Comparison of ENCODE assay signal across 14 cellular contexts in genomic region chr10:79166741-79167140, GRCh38.
DNase-seq lines count a peak whose midpoint lies in the region; ATAC-seq and TF ChIP-seq lines count a peak whose summit lies in the region.
"Had no signal": no experiment of that assay in that cellular context is flagged by ENCODE, and none has a peak within 500 bp of the region (broad histone marks: within the 10 kb centered on the region; RNA-seq: fewer than 3 reads in every experiment).

No MANE protein-coding gene starts in this region.

- TF ChIP-seq CTCF in RWPE1 (conservative IDR thresholded peaks at IDR 0.05; ENCODE audit: low read depth) (no peak), gastrocnemius medialis (IDR thresholded peaks at IDR 0.05 in 4 of 5, conservative IDR thresholded peaks at IDR 0.05 in 1 of 5) (no peak), foreskin keratinocyte (conservative IDR thresholded peaks at IDR 0.05) (no peak)

- in situ Hi-C loops in gastrocnemius medialis (cut with MboI; ENCODE audit: low sequenced_read_pairs in 4 of 4), result no loop called here

- no peak overlapping the region for H3K4me3 ChIP-seq in gastrocnemius medialis

- CTCF ChIA-PET in RWPE1 (lab: Yijun Ruan, JAX), result interaction anchor here (0.6 kb wide), 1 partner anchor 1566 kb away, joined by 3 read pairs; no protein-coding TSS in a partner anchor

- no peaks in the 10 kb centered on the region for H3K27me3 ChIP-seq in gastrocnemius medialis
- no peaks in the 10 kb centered on the region for H3K27me3 ChIP-seq in foreskin keratinocyte
- H3K27me3 ChIP-seq: BE2C had no signal

- TF ChIP-seq POLR2A in gastrocnemius medialis (IDR thresholded peaks at IDR 0.05), result no peak

- DNase-seq in RWPE1 (ENCODE audit: low spot score) (no peak), cerebellum (ENCODE audit: low spot score) (peak; percentile 83), left ventricle myocardium superior (peak; percentile 77), gastrocnemius medialis (no peak), foreskin keratinocyte (no peak), NCI-H345 (lab: John Stamatoyannopoulos, UW) (no peak), NCI-H1694 treated with DMSO at 0.1 percent for 48 hours (lab: John Stamatoyannopoulos, UW) (no peak)
- no peak for DNase-seq in central memory CD4-positive, alpha-beta T cell
- DNase-seq: BE2C; CD8-positive, alpha-beta memory T cell; NCI-H1417 treated with DMSO at 0.1 percent for 48 hours; NCI-H526; OCI-M1; SK-N-SH had no signal

- intact Hi-C loops in left ventricle myocardium superior (cut with micrococcal nuclease) (no loop called here), gastrocnemius medialis (cut with DNase I; ENCODE audit: low total_unique reads) (loop anchor here (2.0 kb wide), 1 partner anchor 28 kb away; no protein-coding TSS in a partner anchor)

- no peaks in the 10 kb centered on the region for H3K9me3 ChIP-seq in gastrocnemius medialis
- H3K9me3 ChIP-seq: BE2C, SK-N-SH had no signal

- no peaks in the 10 kb centered on the region for H3K36me3 ChIP-seq in gastrocnemius medialis

- POLR2A ChIA-PET in RWPE1 (lab: Yijun Ruan, JAX; ENCODE audit: low non-redundant PET), result no interaction called here

- ATAC-seq in left ventricle myocardium superior (peak; percentile 73), gastrocnemius medialis (peak; percentile 51 to 54), foreskin keratinocyte (no peak)

- H3K4me1 ChIP-seq in gastrocnemius medialis (peaks cover 34 to 52% of the 10 kb centered on the region in 2 donors), foreskin keratinocyte (no peaks in the 10 kb centered on the region)

- H3K27ac ChIP-seq in RWPE1, result peak overlapping the region; percentile 54
- peak overlapping the region; percentile 57 to 75 (median 62) for H3K27ac ChIP-seq in gastrocnemius medialis
- H3K27ac ChIP-seq in foreskin keratinocyte, result no peak overlapping the region

Comparison
In these comparisons a context has a peak if more than half of its experiments do, and no peak if none do; other contexts are left out.
1. DNase-seq: peak in cerebellum (single experiment) and left ventricle myocardium superior (single experiment); none in RWPE1 (single experiment), gastrocnemius medialis (0 of 2), foreskin keratinocyte (0 of 2), NCI-H345 (single experiment), NCI-H1694 treated with DMSO at 0.1 percent for 48 hours (single experiment) and central memory CD4-positive, alpha-beta T cell (single experiment).